Comparison of ENCODE assay signal across 11 cellular contexts in genomic region chr10:25820496-25821415, GRCh38.
DNase-seq lines count a peak whose midpoint lies in the region; ATAC-seq and TF ChIP-seq lines count a peak whose summit lies in the region.
"Had no signal": no experiment of that assay in that cellular context is flagged by ENCODE, and none has a peak within 500 bp of the region (broad histone marks: within the 10 kb centered on the region; RNA-seq: fewer than 3 reads in every experiment).

No MANE protein-coding gene starts in this region.

- H3K36me3 ChIP-seq in naive thymus-derived CD4-positive, alpha-beta T cell (ENCODE audit: control insufficient read depth in 2 of 3, insufficient read depth in 3 of 3, low read length in 3 of 3) = no peaks in the 10 kb centered on the region
- H3K36me3 ChIP-seq in transverse colon = no peaks in the 10 kb centered on the region

- peak; percentile 62 for ATAC-seq in HG02870 (IDR thresholded peaks at IDR 0.05; ENCODE audit: unreplicated experiment)
- no peak for ATAC-seq in naive thymus-derived CD4-positive, alpha-beta T cell
- no peak for ATAC-seq in HG03045 (IDR thresholded peaks at IDR 0.05; ENCODE audit: unreplicated experiment)
- ATAC-seq: activated naive CD4-positive, alpha-beta T cell treated with anti-CD3 and anti-CD28 coated beads, Interleukin-2, amount 50 U/mL, for 72 hours had no signal

- intact Hi-C loops in naive thymus-derived CD4-positive, alpha-beta T cell (cut with micrococcal nuclease) = no loop called here
- intact Hi-C loops in transverse colon (cut with DNase I; ENCODE audit: low total_unique reads) = no loop called here

- H3K4me3 Mint-ChIP-seq in naive thymus-derived CD4-positive, alpha-beta T cell = peak overlapping the region in 9 of 10 donors; percentile 24 to 68 (median 55)

- peak overlapping the region in 2 of 9 donors; percentile 54 to 57 for H3K27ac Mint-ChIP-seq in naive thymus-derived CD4-positive, alpha-beta T cell

- H3K27me3 Mint-ChIP-seq in naive thymus-derived CD4-positive, alpha-beta T cell = peaks cover 2 to 14% (median 9%) of the 10 kb centered on the region in 5 donors

- in situ Hi-C loops in transverse colon (cut with MboI; ENCODE audit: low pct_ligation_motif_present in 1 of 4, low pct_unique_long_range_greater_than_20kb in 1 of 4, low sequenced_read_pairs in 3 of 4) = no loop called here

- H3K36me3 Mint-ChIP-seq in naive thymus-derived CD4-positive, alpha-beta T cell = no peaks in the 10 kb centered on the region
- H3K36me3 Mint-ChIP-seq: activated naive CD4-positive, alpha-beta T cell treated with anti-CD3 and anti-CD28 coated beads, Interleukin-2, amount 50 U/mL, for 72 hours had no signal

- TF ChIP-seq CTCF in transverse colon (IDR thresholded peaks at IDR 0.05) = no peak

- DNase-seq in NCI-H748 (lab: John Stamatoyannopoulos, UW; ENCODE audit: unreplicated experiment) = peak; percentile 39
- no peak for DNase-seq in NCI-H748 treated with DMSO at 0.1 percent for 48 hours (lab: John Stamatoyannopoulos, UW)
- peak; percentile 4 for DNase-seq in OCI-M1 (lab: John Stamatoyannopoulos, UW)
- DNase-seq in naive thymus-derived CD4-positive, alpha-beta T cell = no peak
- DNase-seq in transverse colon = no peak
- no peak for DNase-seq in NCI-H128 (lab: John Stamatoyannopoulos, UW; ENCODE audit: unreplicated experiment)

- TF ChIP-seq EP300 in transverse colon (IDR thresholded peaks at IDR 0.05; ENCODE audit: low read depth) = no peak

- no peaks in the 10 kb centered on the region for H3K4me1 ChIP-seq in naive thymus-derived CD4-positive, alpha-beta T cell (ENCODE audit: control insufficient read depth in 2 of 2, insufficient read depth in 2 of 2, low read length in 2 of 2)
- no peaks in the 10 kb centered on the region for H3K4me1 ChIP-seq in transverse colon
- H3K4me1 ChIP-seq: parathyroid adenoma had no signal

- no peak overlapping the region for H3K27ac ChIP-seq in naive thymus-derived CD4-positive, alpha-beta T cell (ENCODE audit: low read depth, low read length)
- H3K27ac ChIP-seq in transverse colon = no peak overlapping the region
- H3K27ac ChIP-seq: HL-60, parathyroid adenoma had no signal

- 49 to 63% methylated on average over 11 of the region's 11 CpGs for WGBS in transverse colon (ENCODE audit: low coverage in 1 of 2), 2 donors

- TF ChIP-seq POLR2A in transverse colon (IDR thresholded peaks at IDR 0.05) = no peak

- CTCF ChIA-PET in naive thymus-derived CD4-positive, alpha-beta T cell (lab: Charles Lee) = no interaction called here

- peaks cover 0 to 5% (median 0%) of the 10 kb centered on the region in 11 donors for H3K9me3 Mint-ChIP-seq in naive thymus-derived CD4-positive, alpha-beta T cell
- H3K9me3 Mint-ChIP-seq: activated naive CD4-positive, alpha-beta T cell treated with anti-CD3 and anti-CD28 coated beads, Interleukin-2, amount 50 U/mL, for 72 hours had no signal

- no peaks in the 10 kb centered on the region for H3K27me3 ChIP-seq in naive thymus-derived CD4-positive, alpha-beta T cell (ENCODE audit: control insufficient read depth in 2 of 2, insufficient read depth in 2 of 2, low read length in 2 of 2)
- no peaks in the 10 kb centered on the region for H3K27me3 ChIP-seq in transverse colon

- peak overlapping the region; percentile 7 for H3K4me3 ChIP-seq in naive thymus-derived CD4-positive, alpha-beta T cell (ENCODE audit: low read length)
- no peak overlapping the region for H3K4me3 ChIP-seq in transverse colon

- peaks cover 0 to 4% (median 0%) of the 10 kb centered on the region in 7 donors for H3K4me1 Mint-ChIP-seq in naive thymus-derived CD4-positive, alpha-beta T cell

- POLR2A ChIA-PET in naive thymus-derived CD4-positive, alpha-beta T cell (lab: Charles Lee) = no interaction called here

- H3K9me3 ChIP-seq in naive thymus-derived CD4-positive, alpha-beta T cell (ENCODE audit: control insufficient read depth in 2 of 3, low read length in 3 of 3) = no peaks in the 10 kb centered on the region
- H3K9me3 ChIP-seq in transverse colon = no peaks in the 10 kb centered on the region

Comparison
In these comparisons a context has a peak if more than half of its experiments do, and no peak if none do; other contexts are left out.
1. DNase-seq: peak in NCI-H748 (single experiment) and OCI-M1 (single experiment); none in NCI-H748 treated with DMSO at 0.1 percent for 48 hours (single experiment), naive thymus-derived CD4-positive, alpha-beta T cell (0 of 9), transverse colon (single experiment) and NCI-H128 (single experiment).